In genomic region chr1:39898648-39899603, GRCh38 we compare ENCODE assay signal across 1 cellular context.
A peak's percentile ranks its signal among the peaks of the same experiment; 100 is the strongest.
TF ChIP-seq lines count a peak whose summit lies in the region.

No MANE protein-coding gene starts in this region.

TF ChIP-seq in HepG2, 621 proteins besides CTCF, POLR2A, EP300 and RAD21 (continued from another document):
- TF ChIP-seq MEIS1 (CRISPR knock-in tag; IDR thresholded peaks at IDR 0.05; ENCODE audit: borderline replicate concordance) (0 out of 2 replicates have a peak, but pooled peaks have one; percentile 28), SPEN (CRISPR knock-in tag; IDR thresholded peaks at IDR 0.05; ENCODE audit: low read depth) (peak; percentile 46), HOXD1 (CRISPR knock-in tag; IDR thresholded peaks at IDR 0.05) (no peak), NR1H2 (CRISPR knock-in tag; IDR thresholded peaks at IDR 0.05; ENCODE audit: borderline replicate concordance, low read depth) (no peak), TAF15 (IDR thresholded peaks at IDR 0.05; ENCODE audit: low read depth, low read length, poor library complexity, severe bottlenecking) (no peak), IRF1 (CRISPR knock-in tag; IDR thresholded peaks at IDR 0.05; ENCODE audit: low read depth) (no peak), FOSL2 (CRISPR knock-in tag; IDR thresholded peaks at IDR 0.05) (0 out of 2 replicates have a peak, but pooled peaks have one; percentile 10), YEATS2 (CRISPR knock-in tag; IDR thresholded peaks at IDR 0.05; ENCODE audit: borderline replicate concordance) (peak; percentile 52; the same call in 1 of the 2 replicates), MIER2 (CRISPR knock-in tag; IDR thresholded peaks at IDR 0.05) (no peak), SOX13 (IDR thresholded peaks at IDR 0.05) (0 out of 2 replicates have a peak, but pooled peaks have one; percentile 23), SOX13 (CRISPR knock-in tag; conservative IDR thresholded peaks at IDR 0.05 in 1 of 2, IDR thresholded peaks at IDR 0.05 in 1 of 2) (peak in 1 of 2 experiments; percentile 52; a peak in 1 of 4 replicates), ZNF350 (CRISPR knock-in tag; IDR thresholded peaks at IDR 0.05; ENCODE audit: borderline replicate concordance, low read depth) (peak; percentile 28; the same call in 1 of the 2 replicates), ETV5 (CRISPR knock-in tag; IDR thresholded peaks at IDR 0.05; ENCODE audit: borderline replicate concordance) (0 out of 2 replicates have a peak, but pooled peaks have one; percentile 11), ZNF614 (CRISPR knock-in tag; IDR thresholded peaks at IDR 0.05; ENCODE audit: borderline replicate concordance) (peak; percentile 65; the same call in 1 of the 2 replicates), SOX6 (IDR thresholded peaks at IDR 0.05) (no peak), SOX6 (CRISPR knock-in tag; IDR thresholded peaks at IDR 0.05) (peak; percentile 74), GABPB1 (CRISPR knock-in tag; IDR thresholded peaks at IDR 0.05) (0 out of 2 replicates have a peak, but pooled peaks have one; percentile 2), SSRP1 (CRISPR knock-in tag; IDR thresholded peaks at IDR 0.05) (peak; percentile 79; the same call in 1 of the 2 replicates), ZMYM4 (CRISPR knock-in tag; IDR thresholded peaks at IDR 0.05) (peak; percentile 34; the same call in 1 of the 2 replicates), THAP11 (CRISPR knock-in tag; IDR thresholded peaks at IDR 0.05) (peak; percentile 40; the same call in 1 of the 2 replicates), LCORL (IDR thresholded peaks at IDR 0.05) (no peak), LCORL (CRISPR knock-in tag; IDR thresholded peaks at IDR 0.05) (0 out of 2 replicates have a peak, but pooled peaks have one; percentile 15), ZGPAT (CRISPR knock-in tag; IDR thresholded peaks at IDR 0.05) (peak; percentile 47), ZNF296 (CRISPR knock-in tag; conservative IDR thresholded peaks at IDR 0.05) (no peak), ZFP90 (CRISPR knock-in tag; IDR thresholded peaks at IDR 0.05; ENCODE audit: borderline replicate concordance) (no peak), SAP130 (CRISPR knock-in tag; IDR thresholded peaks at IDR 0.05; ENCODE audit: low read depth) (peak; percentile 87), PBX2 (CRISPR knock-in tag; IDR thresholded peaks at IDR 0.05) (peak; percentile 95), SALL2 (CRISPR knock-in tag; IDR thresholded peaks at IDR 0.05) (0 out of 2 replicates have a peak, but pooled peaks have one; percentile 19), ZNF280D (CRISPR knock-in tag; IDR thresholded peaks at IDR 0.05) (0 out of 2 replicates have a peak, but pooled peaks have one; percentile 32)
- TF ChIP-seq, protein P1, sequence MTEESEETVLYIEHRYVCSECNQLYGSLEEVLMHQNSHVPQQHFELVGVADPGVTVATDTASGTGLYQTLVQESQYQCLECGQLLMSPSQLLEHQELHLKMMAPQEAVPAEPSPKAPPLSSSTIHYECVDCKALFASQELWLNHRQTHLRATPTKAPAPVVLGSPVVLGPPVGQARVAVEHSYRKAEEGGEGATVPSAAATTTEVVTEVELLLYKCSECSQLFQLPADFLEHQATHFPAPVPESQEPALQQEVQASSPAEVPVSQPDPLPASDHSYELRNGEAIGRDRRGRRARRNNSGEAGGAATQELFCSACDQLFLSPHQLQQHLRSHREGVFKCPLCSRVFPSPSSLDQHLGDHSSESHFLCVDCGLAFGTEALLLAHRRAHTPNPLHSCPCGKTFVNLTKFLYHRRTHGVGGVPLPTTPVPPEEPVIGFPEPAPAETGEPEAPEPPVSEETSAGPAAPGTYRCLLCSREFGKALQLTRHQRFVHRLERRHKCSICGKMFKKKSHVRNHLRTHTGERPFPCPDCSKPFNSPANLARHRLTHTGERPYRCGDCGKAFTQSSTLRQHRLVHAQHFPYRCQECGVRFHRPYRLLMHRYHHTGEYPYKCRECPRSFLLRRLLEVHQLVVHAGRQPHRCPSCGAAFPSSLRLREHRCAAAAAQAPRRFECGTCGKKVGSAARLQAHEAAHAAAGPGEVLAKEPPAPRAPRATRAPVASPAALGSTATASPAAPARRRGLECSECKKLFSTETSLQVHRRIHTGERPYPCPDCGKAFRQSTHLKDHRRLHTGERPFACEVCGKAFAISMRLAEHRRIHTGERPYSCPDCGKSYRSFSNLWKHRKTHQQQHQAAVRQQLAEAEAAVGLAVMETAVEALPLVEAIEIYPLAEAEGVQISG (CRISPR knock-in tag; IDR thresholded peaks at IDR 0.05), result 0 out of 2 replicates have a peak, but pooled peaks have one; percentile 21
- TF ChIP-seq, protein P2, sequence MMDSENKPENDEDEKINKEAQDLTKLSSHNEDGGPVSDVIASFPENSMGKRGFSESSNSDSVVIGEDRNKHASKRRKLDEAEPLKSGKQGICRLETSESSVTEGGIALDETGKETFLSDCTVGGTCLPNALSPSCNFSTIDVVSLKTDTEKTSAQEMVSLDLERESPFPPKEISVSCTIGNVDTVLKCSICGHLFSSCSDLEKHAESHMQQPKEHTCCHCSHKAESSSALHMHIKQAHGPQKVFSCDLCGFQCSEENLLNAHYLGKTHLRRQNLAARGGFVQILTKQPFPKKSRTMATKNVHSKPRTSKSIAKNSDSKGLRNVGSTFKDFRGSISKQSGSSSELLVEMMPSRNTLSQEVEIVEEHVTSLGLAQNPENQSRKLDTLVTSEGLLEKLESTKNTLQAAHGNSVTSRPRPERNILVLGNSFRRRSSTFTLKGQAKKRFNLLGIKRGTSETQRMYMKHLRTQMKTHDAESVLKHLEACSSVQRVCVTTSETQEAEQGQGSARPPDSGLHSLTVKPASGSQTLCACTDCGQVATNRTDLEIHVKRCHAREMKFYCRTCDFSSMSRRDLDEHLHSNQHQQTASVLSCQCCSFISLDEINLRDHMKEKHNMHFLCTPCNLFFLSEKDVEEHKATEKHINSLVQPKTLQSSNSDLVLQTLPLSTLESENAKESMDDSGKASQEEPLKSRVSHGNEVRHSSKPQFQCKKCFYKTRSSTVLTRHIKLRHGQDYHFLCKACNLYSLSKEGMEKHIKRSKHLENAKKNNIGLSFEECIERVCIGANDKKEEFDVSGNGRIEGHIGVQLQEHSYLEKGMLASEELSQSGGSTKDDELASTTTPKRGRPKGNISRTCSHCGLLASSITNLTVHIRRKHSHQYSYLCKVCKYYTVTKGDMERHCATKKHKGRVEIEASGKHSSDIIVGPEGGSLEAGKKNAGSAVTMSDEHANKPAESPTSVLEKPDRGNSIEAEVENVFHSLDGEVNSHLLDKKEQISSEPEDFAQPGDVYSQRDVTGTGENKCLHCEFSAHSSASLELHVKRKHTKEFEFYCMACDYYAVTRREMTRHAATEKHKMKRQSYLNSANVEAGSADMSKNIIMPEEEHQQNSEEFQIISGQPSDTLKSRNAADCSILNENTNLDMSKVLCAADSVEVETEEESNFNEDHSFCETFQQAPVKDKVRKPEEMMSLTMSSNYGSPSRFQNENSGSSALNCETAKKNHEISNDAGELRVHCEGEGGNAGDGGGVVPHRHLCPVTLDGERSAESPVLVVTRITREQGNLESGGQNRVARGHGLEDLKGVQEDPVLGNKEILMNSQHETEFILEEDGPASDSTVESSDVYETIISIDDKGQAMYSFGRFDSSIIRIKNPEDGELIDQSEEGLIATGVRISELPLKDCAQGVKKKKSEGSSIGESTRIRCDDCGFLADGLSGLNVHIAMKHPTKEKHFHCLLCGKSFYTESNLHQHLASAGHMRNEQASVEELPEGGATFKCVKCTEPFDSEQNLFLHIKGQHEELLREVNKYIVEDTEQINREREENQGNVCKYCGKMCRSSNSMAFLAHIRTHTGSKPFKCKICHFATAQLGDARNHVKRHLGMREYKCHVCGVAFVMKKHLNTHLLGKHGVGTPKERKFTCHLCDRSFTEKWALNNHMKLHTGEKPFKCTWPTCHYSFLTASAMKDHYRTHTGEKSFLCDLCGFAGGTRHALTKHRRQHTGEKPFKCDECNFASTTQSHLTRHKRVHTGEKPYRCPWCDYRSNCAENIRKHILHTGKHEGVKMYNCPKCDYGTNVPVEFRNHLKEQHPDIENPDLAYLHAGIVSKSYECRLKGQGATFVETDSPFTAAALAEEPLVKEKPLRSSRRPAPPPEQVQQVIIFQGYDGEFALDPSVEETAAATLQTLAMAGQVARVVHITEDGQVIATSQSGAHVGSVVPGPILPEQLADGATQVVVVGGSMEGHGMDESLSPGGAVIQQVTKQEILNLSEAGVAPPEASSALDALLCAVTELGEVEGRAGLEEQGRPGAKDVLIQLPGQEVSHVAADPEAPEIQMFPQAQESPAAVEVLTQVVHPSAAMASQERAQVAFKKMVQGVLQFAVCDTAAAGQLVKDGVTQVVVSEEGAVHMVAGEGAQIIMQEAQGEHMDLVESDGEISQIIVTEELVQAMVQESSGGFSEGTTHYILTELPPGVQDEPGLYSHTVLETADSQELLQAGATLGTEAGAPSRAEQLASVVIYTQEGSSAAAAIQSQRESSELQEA (CRISPR knock-in tag; IDR thresholded peaks at IDR 0.05; ENCODE audit: not compliant biosample characterization), result no peak
- TF ChIP-seq, protein P3, sequence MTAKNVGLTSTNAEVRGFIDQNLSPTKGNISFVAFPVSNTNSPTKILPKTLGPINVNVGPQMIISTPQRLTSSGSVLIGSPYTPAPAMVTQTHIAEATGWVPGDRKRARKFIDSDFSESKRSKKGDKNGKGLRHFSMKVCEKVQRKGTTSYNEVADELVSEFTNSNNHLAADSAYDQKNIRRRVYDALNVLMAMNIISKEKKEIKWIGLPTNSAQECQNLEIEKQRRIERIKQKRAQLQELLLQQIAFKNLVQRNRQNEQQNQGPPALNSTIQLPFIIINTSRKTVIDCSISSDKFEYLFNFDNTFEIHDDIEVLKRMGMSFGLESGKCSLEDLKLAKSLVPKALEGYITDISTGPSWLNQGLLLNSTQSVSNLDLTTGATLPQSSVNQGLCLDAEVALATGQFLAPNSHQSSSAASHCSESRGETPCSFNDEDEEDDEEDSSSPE (CRISPR knock-in tag; IDR thresholded peaks at IDR 0.05), result no peak
- TF ChIP-seq, protein P4, sequence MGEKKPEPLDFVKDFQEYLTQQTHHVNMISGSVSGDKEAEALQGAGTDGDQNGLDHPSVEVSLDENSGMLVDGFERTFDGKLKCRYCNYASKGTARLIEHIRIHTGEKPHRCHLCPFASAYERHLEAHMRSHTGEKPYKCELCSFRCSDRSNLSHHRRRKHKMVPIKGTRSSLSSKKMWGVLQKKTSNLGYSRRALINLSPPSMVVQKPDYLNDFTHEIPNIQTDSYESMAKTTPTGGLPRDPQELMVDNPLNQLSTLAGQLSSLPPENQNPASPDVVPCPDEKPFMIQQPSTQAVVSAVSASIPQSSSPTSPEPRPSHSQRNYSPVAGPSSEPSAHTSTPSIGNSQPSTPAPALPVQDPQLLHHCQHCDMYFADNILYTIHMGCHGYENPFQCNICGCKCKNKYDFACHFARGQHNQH (CRISPR knock-in tag; IDR thresholded peaks at IDR 0.05), result peak; percentile 40; the same call in 1 of the 2 replicates
